8 cellular contexts compared by ENCODE assay signal in the genomic region with DNA sequence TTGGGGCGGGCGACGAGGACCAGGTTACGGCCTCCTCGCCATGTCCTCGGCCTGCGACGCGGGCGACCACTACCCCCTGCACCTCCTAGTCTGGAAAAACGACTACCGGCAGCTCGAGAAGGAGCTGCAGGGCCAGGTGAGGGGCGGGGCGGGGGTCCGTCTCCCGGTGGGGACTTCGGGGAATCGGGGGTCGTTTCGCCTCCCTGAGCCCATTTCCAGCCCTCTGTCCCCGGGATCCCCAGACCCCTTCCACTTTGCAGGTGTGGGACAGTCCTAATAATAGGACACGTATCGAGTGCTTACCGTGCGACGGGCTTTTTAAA. TPM values are rescaled to one million over a fixed set of nuclear protein-coding genes. Genes with fewer than 3 reads are reported as not detected.
DNase-seq lines count a peak whose midpoint lies in the region; ATAC-seq and TF ChIP-seq lines count a peak whose summit lies in the region.

No MANE protein-coding gene starts in this region.

- H3K4me3 ChIP-seq in left lung: peak overlapping the region; percentile 80 to 96
- peak overlapping the region; percentile 87 to 93 for H3K4me3 ChIP-seq in testis

- H3K36me3 Mint-ChIP-seq in activated CD4-positive, alpha-beta T cell treated with anti-CD3 and anti-CD28 coated beads for 36 hours (ENCODE audit: low read depth): peaks cover 11% of the 10 kb centered on the region
- H3K36me3 Mint-ChIP-seq in activated naive CD8-positive, alpha-beta T cell treated with anti-CD3 and anti-CD28 coated beads, Interleukin-2, amount 10 ng/mL, durations not matched to agents 7 days and 5 days: peaks cover 13% of the 10 kb centered on the region

- H3K4me1 Mint-ChIP-seq in activated CD4-positive, alpha-beta T cell treated with anti-CD3 and anti-CD28 coated beads for 36 hours: peaks cover 67% of the 10 kb centered on the region
- peaks cover 40% of the 10 kb centered on the region for H3K4me1 Mint-ChIP-seq in activated naive CD8-positive, alpha-beta T cell treated with anti-CD3 and anti-CD28 coated beads, Interleukin-2, amount 10 ng/mL, durations not matched to agents 7 days and 5 days

- peak; percentile 29 for DNase-seq in activated CD4-positive, alpha-beta T cell treated with anti-CD3 and anti-CD28 coated beads for 36 hours
- DNase-seq in activated CD4-positive, alpha-beta T cell treated with anti-CD3 and anti-CD28 coated beads, Interleukin-2, amount 50 U/mL, for 4 hours: no peak
- DNase-seq in activated naive CD8-positive, alpha-beta T cell treated with anti-CD3 and anti-CD28 coated beads, Interleukin-2, amount 10 ng/mL, durations not matched to agents 7 days and 5 days: no peak
- DNase-seq in left lung (peak in 1 of 2 donors; percentile 38), testis (no peak), cortex of kidney (lab: John Stamatoyannopoulos, UW) (no peak)

- TF ChIP-seq POLR2A in testis (IDR thresholded peaks at IDR 0.05): no peak

- H3K27ac Mint-ChIP-seq in activated CD4-positive, alpha-beta T cell treated with anti-CD3 and anti-CD28 coated beads for 36 hours: peak overlapping the region; percentile 93
- H3K27ac Mint-ChIP-seq in activated naive CD8-positive, alpha-beta T cell treated with anti-CD3 and anti-CD28 coated beads, Interleukin-2, amount 10 ng/mL, durations not matched to agents 7 days and 5 days: peak overlapping the region; percentile 96

- ATAC-seq in activated CD4-positive, alpha-beta T cell treated with anti-CD3 and anti-CD28 coated beads for 36 hours: no peak
- no peak for ATAC-seq in activated naive CD8-positive, alpha-beta T cell treated with anti-CD3 and anti-CD28 coated beads, Interleukin-2, amount 10 ng/mL, durations not matched to agents 7 days and 5 days (ENCODE audit: low read depth)
- no peak for ATAC-seq in left lung
- no peak for ATAC-seq in GM19351 (IDR thresholded peaks at IDR 0.05; ENCODE audit: unreplicated experiment)
- ATAC-seq in GM21367 (IDR thresholded peaks at IDR 0.05; ENCODE audit: unreplicated experiment): no peak

- CTCF ChIA-PET in activated CD4-positive, alpha-beta T cell treated with anti-CD3 and anti-CD28 coated beads for 36 hours (lab: Charles Lee): interaction anchor here (0.6 to 2.8 kb wide), 2 partner anchors 12 to 32 kb away, joined by 3 to 8 read pairs; no protein-coding TSS in a partner anchor

- 0% methylated on average over 11 to 17 of the region's 27 CpGs for WGBS in testis, 2 donors

- POLR2A ChIA-PET in activated CD4-positive, alpha-beta T cell treated with anti-CD3 and anti-CD28 coated beads for 36 hours (lab: Charles Lee): interaction anchor here (0.6 to 0.9 kb wide), 2 partner anchors 27 to 503 kb away, joined by 3 read pairs; partner anchors contain the start of gene RAD9B
- POLR2A ChIA-PET in activated naive CD8-positive, alpha-beta T cell treated with anti-CD3 and anti-CD28 coated beads, Interleukin-2, amount 10 ng/mL, durations not matched to agents 7 days and 5 days (lab: Charles Lee): interaction anchor here (0.5 to 2.6 kb wide), 11 partner anchors 11 to 515 kb away, joined by 3 to 14 read pairs (median 3); partner anchors contain the start of genes GPN3 and IFT81

- H3K9me3 ChIP-seq in left lung: no peaks in the 10 kb centered on the region
- no peaks in the 10 kb centered on the region for H3K9me3 ChIP-seq in testis

- peaks cover 0 to 11% of the 10 kb centered on the region in 2 donors for H3K36me3 ChIP-seq in left lung
- H3K36me3 ChIP-seq in testis (ENCODE audit: low read depth, missing control alignments): no peaks in the 10 kb centered on the region

- H3K4me1 ChIP-seq in left lung (peaks cover 13 to 71% of the 10 kb centered on the region in 2 donors), testis (peaks cover 12% of the 10 kb centered on the region)

- peak overlapping the region; percentile 90 for H3K4me3 Mint-ChIP-seq in activated CD4-positive, alpha-beta T cell treated with anti-CD3 and anti-CD28 coated beads for 36 hours
- H3K4me3 Mint-ChIP-seq in activated naive CD8-positive, alpha-beta T cell treated with anti-CD3 and anti-CD28 coated beads, Interleukin-2, amount 10 ng/mL, durations not matched to agents 7 days and 5 days: peak overlapping the region; percentile 100

- no peak for TF ChIP-seq CTCF in left lung (IDR thresholded peaks at IDR 0.05)
- no peak for TF ChIP-seq CTCF in testis (IDR thresholded peaks at IDR 0.05)

- intact Hi-C loops in activated CD4-positive, alpha-beta T cell treated with anti-CD3 and anti-CD28 coated beads for 36 hours (cut with DNase I, micrococcal nuclease): loop anchor here (5.0 kb wide), 3 partner anchors 38 to 583 kb away; partner anchors contain the start of genes ATP2A2 (in 1 of the 2) and PPTC7 (in 1 of the 2)
- intact Hi-C loops in left lung (cut with DNase I): no loop called here
- intact Hi-C loops in testis (cut with DNase I; ENCODE audit: low total_unique reads): no loop called here

- H3K27ac ChIP-seq in left lung: peak overlapping the region; percentile 73 to 90
- peak overlapping the region in 1 of 2 donors; percentile 64 for H3K27ac ChIP-seq in testis

- no peaks in the 10 kb centered on the region for H3K9me3 Mint-ChIP-seq in activated CD4-positive, alpha-beta T cell treated with anti-CD3 and anti-CD28 coated beads for 36 hours (ENCODE audit: low read depth)
- H3K9me3 Mint-ChIP-seq in activated naive CD8-positive, alpha-beta T cell treated with anti-CD3 and anti-CD28 coated beads, Interleukin-2, amount 10 ng/mL, durations not matched to agents 7 days and 5 days: no peaks in the 10 kb centered on the region

- no peaks in the 10 kb centered on the region for H3K27me3 Mint-ChIP-seq in activated CD4-positive, alpha-beta T cell treated with anti-CD3 and anti-CD28 coated beads for 36 hours
- no peaks in the 10 kb centered on the region for H3K27me3 Mint-ChIP-seq in activated naive CD8-positive, alpha-beta T cell treated with anti-CD3 and anti-CD28 coated beads, Interleukin-2, amount 10 ng/mL, durations not matched to agents 7 days and 5 days

- H3K27me3 ChIP-seq in left lung (no peaks in the 10 kb centered on the region), testis (no peaks in the 10 kb centered on the region)

RNA-seq across cellular contexts. Expression of gene ANKRD13A, which starts 0.4 kb away (rescaled TPM):
- 10 to 100 TPM; 38.2 to 39.8 TPM for total RNA-seq in activated CD4-positive, alpha-beta T cell treated with anti-CD3 and anti-CD28 coated beads for 36 hours
- total RNA-seq in activated naive CD8-positive, alpha-beta T cell treated with anti-CD3 and anti-CD28 coated beads, Interleukin-2, amount 10 ng/mL, durations not matched to agents 7 days and 5 days: 10 to 100 TPM; 85.8 to 88.8 TPM
- total RNA-seq in left lung: 10 to 100 TPM; 57.0 to 69.9 TPM
- total RNA-seq in testis: 100 to 1,000 TPM; 129 to 165 TPM
- polyA plus RNA-seq in testis (ENCODE audit: insufficient read depth, low read depth, low replicate concordance): 156 TPM

RNA-seq across cellular contexts. Expression of gene GIT2, which starts 3.4 kb away (rescaled TPM):
- 10 to 100 TPM; 50.2 to 58.2 TPM for total RNA-seq in activated CD4-positive, alpha-beta T cell treated with anti-CD3 and anti-CD28 coated beads for 36 hours
- 100 to 1,000 TPM; 101 to 103 TPM for total RNA-seq in activated naive CD8-positive, alpha-beta T cell treated with anti-CD3 and anti-CD28 coated beads, Interleukin-2, amount 10 ng/mL, durations not matched to agents 7 days and 5 days
- total RNA-seq in left lung (10 to 100 TPM; 42.7 to 72.7 TPM), testis (10 to 100 TPM; 47.2 to 51.9 TPM)
- 47.2 TPM for polyA plus RNA-seq in testis (ENCODE audit: insufficient read depth, low read depth, low replicate concordance)

RNA-seq across cellular contexts. Expression of gene C12orf76, which starts 48.7 kb away (rescaled TPM):
- total RNA-seq in activated CD4-positive, alpha-beta T cell treated with anti-CD3 and anti-CD28 coated beads for 36 hours: 10 to 100 TPM; 10.2 to 10.5 TPM
- total RNA-seq in activated naive CD8-positive, alpha-beta T cell treated with anti-CD3 and anti-CD28 coated beads, Interleukin-2, amount 10 ng/mL, durations not matched to agents 7 days and 5 days: 10 to 100 TPM; 22.1 to 23.2 TPM
- total RNA-seq in left lung (10 to 100 TPM; 13.9 to 25.1 TPM), testis (10 to 100 TPM; 28.3 to 32.8 TPM)
- 28.7 TPM for polyA plus RNA-seq in testis (ENCODE audit: insufficient read depth, low read depth, low replicate concordance)

Comparison
In these comparisons a context has a peak if more than half of its experiments do, and no peak if none do; other contexts are left out.
1. intact Hi-C loops: an anchor here in activated CD4-positive, alpha-beta T cell treated with anti-CD3 and anti-CD28 coated beads for 36 hours (5.0 kb wide); none called in left lung and testis.